ENCODE assay signal across 22 cellular contexts in the genomic region with DNA sequence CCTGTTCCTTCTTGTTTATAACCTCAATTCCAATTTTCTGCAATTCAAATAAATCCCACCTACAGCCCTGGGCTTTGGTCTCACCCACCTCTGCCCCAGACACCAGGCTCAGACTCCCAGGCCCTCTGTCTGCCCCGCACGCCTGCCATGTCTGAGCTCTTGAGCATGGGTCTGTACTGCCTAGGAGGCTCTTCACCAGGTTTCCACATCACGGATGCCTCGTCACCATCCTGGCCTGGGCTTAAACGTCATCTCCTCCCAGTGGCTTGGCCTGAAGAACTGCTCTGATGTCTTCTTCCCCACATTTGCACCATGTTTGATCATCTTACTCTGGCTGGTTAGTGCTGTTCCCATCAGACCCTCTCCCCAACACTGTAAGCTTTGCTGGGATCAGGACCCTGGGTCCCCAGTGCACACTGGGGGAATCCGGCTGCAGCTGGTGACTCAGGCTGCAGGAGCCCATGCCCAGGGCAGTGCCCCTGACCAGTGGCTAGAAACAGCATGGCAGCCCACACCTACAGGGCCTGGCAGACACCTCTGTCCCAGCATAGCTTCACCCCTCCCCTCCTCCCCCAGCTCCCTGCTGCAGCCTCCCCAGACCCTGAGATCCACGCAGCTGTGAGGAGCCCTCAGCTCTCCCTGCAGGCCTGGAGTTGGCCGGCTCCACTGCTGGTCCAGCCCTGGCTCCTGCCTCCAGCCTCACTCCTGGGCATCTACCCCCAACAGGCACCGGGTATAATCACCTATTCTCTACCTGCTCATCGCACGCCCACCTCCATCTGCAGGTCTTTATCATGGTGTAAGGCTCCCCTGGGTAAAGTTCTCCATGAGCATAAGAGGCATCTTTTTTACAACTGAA.
"Had no signal": no experiment of that assay in that cellular context is flagged by ENCODE, and none has a peak within 500 bp of the region (broad histone marks: within the 10 kb centered on the region; RNA-seq: fewer than 3 reads in every experiment).

No MANE protein-coding gene starts in this region.

- DNase-seq: activated CD4-positive, alpha-beta T cell treated with anti-CD3 and anti-CD28 coated beads for 4 hours; activated CD4-positive, alpha-beta T cell treated with anti-CD3 and anti-CD28 coated beads, Interleukin-2, amount 50 U/mL, for 4 hours; activated CD8-positive, alpha-beta memory T cell treated with anti-CD3 and anti-CD28 coated beads for 24 hours; activated gamma-delta T cell treated with Interleukin-2 at 50 U/mL for 16 hours; activated naive CD4-positive, alpha-beta T cell treated with anti-CD3 and anti-CD28 coated beads, Interleukin-2, amount 50 U/mL, for 16 hours; amniotic stem cell; caudate nucleus; cortex of kidney; foreskin fibroblast; hippocampal formation; kidney; lower lobe of right lung; mesendoderm; mucosa of descending colon; occipital lobe; right cardiac atrium; spleen; trophoblast cell; uterus had no signal

- ATAC-seq: lower lobe of right lung, mucosa of descending colon, right cardiac atrium had no signal

- FAIRE-seq: endothelial cell of umbilical vein, kidney had no signal

- H3K4me3 Mint-ChIP-seq: stimulated activated naive CD8-positive, alpha-beta T cell treated with anti-CD3 and anti-CD28 coated beads, Interleukin-15, Interleukin-2, amounts not matched to agents 100 ng/mL and 50 ng/mL, for 24 hours had no signal

- H3K27me3 ChIP-seq: uterus had no signal

- H3K9me3 Mint-ChIP-seq: stimulated activated naive CD8-positive, alpha-beta T cell treated with anti-CD3 and anti-CD28 coated beads, Interleukin-15, Interleukin-2, amounts not matched to agents 100 ng/mL and 50 ng/mL, for 24 hours had no signal

- H3K4me1 ChIP-seq: lower lobe of right lung, spleen, uterus had no signal

- H3K36me3 ChIP-seq: lower lobe of right lung, spleen, thoracic aorta, uterus had no signal

- H3K27ac Mint-ChIP-seq: stimulated activated naive CD8-positive, alpha-beta T cell treated with anti-CD3 and anti-CD28 coated beads, Interleukin-15, Interleukin-2, amounts not matched to agents 100 ng/mL and 50 ng/mL, for 24 hours had no signal

- H3K27ac ChIP-seq: lower lobe of right lung, spleen, thoracic aorta, uterus had no signal

- H3K4me3 ChIP-seq: lower lobe of right lung, mucosa of descending colon, spleen, thoracic aorta, uterus had no signal

- H3K9me3 ChIP-seq: lower lobe of right lung, mucosa of descending colon, thoracic aorta, uterus had no signal
